Comparison of ENCODE assay signal across 25 cellular contexts in the genomic region with DNA sequence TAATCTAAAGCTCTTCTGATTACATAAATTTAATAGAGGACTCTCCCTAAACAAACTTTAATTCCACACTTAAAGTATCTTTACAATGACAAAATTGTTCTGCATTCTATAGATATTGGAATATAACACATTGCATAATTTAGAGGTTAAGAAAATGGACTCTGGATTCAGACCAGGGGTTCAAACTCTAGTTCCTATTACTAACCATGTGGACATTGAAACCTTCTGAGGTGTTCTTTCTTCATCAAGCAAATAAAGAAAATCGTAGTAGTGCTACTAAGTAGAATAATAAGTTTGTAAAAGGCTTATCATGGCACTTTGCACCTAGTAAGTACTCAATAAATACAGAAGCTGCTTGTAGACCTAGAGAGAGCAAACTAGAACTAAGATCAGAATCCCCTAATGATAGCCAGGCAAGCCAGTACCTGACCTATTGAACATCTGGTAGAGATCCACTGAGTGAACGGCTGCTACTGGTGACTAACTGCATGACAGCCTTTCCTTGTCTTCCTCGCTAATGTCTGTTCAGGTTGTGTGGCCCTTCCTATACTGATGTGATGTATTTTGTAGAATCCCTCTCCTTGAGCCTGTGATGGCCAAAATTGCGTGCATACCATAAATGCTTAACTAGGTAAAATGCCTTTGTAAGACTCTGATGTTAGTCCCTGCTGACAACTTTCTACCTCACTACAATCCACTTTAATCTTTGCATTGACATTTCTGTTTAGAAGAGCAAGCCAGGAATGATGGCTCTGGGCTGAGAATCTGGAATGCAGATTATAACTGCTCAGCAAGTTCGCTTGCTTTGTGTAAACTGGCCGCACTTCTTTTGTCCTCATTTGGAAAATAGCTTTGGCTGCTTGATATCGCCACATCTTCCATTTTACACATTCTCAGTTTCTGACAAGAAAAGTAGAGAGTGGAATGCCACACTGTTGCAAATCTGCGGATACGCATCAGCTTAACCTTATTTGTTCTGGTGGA.
"Had no signal": no experiment of that assay in that cellular context is flagged by ENCODE, and none has a peak within 500 bp of the region (broad histone marks: within the 10 kb centered on the region; RNA-seq: fewer than 3 reads in every experiment).

No MANE protein-coding gene starts in this region.

- H3K36me3 Mint-ChIP-seq: activated CD4-positive, alpha-beta memory T cell treated with anti-CD3 and anti-CD28 coated beads for 36 hours; activated CD8-positive, alpha-beta memory T cell treated with anti-CD3 and anti-CD28 coated beads, Interleukin-2, amount 10 ng/mL, durations not matched to agents 7 days and 5 days; activated naive CD8-positive, alpha-beta T cell treated with anti-CD3 and anti-CD28 coated beads, Interleukin-2, amount 10 ng/mL, durations not matched to agents 7 days and 5 days; natural killer cell treated with Interleukin-12 subunit alpha and Interleukin-12 subunit beta and Interleukin-15 and Interleukin-18, amount 100 ng/mL, for 72 hours had no signal

- DNase-seq: activated CD4-positive, alpha-beta memory T cell treated with anti-CD3 and anti-CD28 coated beads for 36 hours; activated CD4-positive, alpha-beta T cell treated with anti-CD3 and anti-CD28 coated beads for 4 hours; activated CD8-positive, alpha-beta memory T cell treated with anti-CD3 and anti-CD28 coated beads, Interleukin-2, amount 10 ng/mL, durations not matched to agents 7 days and 5 days; activated naive CD4-positive, alpha-beta T cell treated with Interleukin-2 at 50 U/mL for 16 hours; activated naive CD8-positive, alpha-beta T cell treated with anti-CD3 and anti-CD28 coated beads, Interleukin-2, amount 10 ng/mL, durations not matched to agents 7 days and 5 days; amygdala; dorsolateral prefrontal cortex; endodermal cell; gastrocnemius medialis; heart left ventricle; kidney glomerular epithelial cell; left ventricle myocardium superior; mesendoderm; nucleus accumbens; retina; stimulated activated CD4-positive, alpha-beta T cell treated with anti-CD3 and anti-CD28 coated beads, Interleukin-12 subunit alpha, Interleukin-12 subunit beta, amount 100 ng/mL, for 4 hours; stimulated activated CD4-positive, alpha-beta T cell treated with anti-CD3 and anti-CD28 coated beads, Interleukin-1b, Interleukin-23, amount 100 ng/mL, for 48 hours; stimulated activated CD8-positive, alpha-beta memory T cell treated with anti-CD3 and anti-CD28 coated beads, Interleukin-4, amount 100 ng/mL, for 48 hours; stimulated activated naive CD4-positive, alpha-beta T cell; substantia nigra; tibial artery had no signal

- H3K27me3 ChIP-seq: gastrocnemius medialis, SJSA1, tibial artery had no signal

- H3K4me1 ChIP-seq: heart left ventricle, SJSA1 had no signal

- H3K4me1 Mint-ChIP-seq: activated CD8-positive, alpha-beta memory T cell treated with anti-CD3 and anti-CD28 coated beads, Interleukin-2, amount 10 ng/mL, durations not matched to agents 7 days and 5 days; activated naive CD8-positive, alpha-beta T cell treated with anti-CD3 and anti-CD28 coated beads, Interleukin-2, amount 10 ng/mL, durations not matched to agents 7 days and 5 days had no signal

- H3K36me3 ChIP-seq: gastrocnemius medialis, heart left ventricle, SJSA1, tibial artery had no signal

- H3K4me3 ChIP-seq: dorsolateral prefrontal cortex, gastrocnemius medialis, heart left ventricle, SJSA1, tibial artery had no signal

- H3K9me3 ChIP-seq: gastrocnemius medialis, SJSA1 had no signal

- H3K9me3 Mint-ChIP-seq: activated CD4-positive, alpha-beta memory T cell treated with anti-CD3 and anti-CD28 coated beads for 36 hours; activated T-helper 2 cell treated with anti-CD3 and anti-CD28 coated beads, Interferon-gamma antibody, Interleukin-2, Interleukin-4, amounts not matched to agents 10 μg/mL and 5 μg/mL and 100 μg/mL, durations not matched to agents 14 hours and 24 hours and 36 hours; natural killer cell treated with Interleukin-12 subunit alpha and Interleukin-12 subunit beta and Interleukin-15 and Interleukin-18, amount 100 ng/mL, for 72 hours; T-helper 1 cell treated with Interleukin-12 subunit alpha and Interleukin-12 subunit beta and Interleukin-4 antibody, amounts not matched to agents 30 μg/mL and 1 μg/mL, for 36 hours had no signal

- ATAC-seq: activated CD8-positive, alpha-beta memory T cell treated with anti-CD3 and anti-CD28 coated beads, Interleukin-2, amount 10 ng/mL, durations not matched to agents 7 days and 5 days; gastrocnemius medialis; heart left ventricle; left ventricle myocardium superior; natural killer cell treated with Interleukin-12 subunit alpha and Interleukin-12 subunit beta and Interleukin-15 and Interleukin-18, amount 100 ng/mL, for 72 hours had no signal

- H3K27ac Mint-ChIP-seq: activated CD4-positive, alpha-beta memory T cell treated with anti-CD3 and anti-CD28 coated beads for 36 hours; activated CD8-positive, alpha-beta memory T cell treated with anti-CD3 and anti-CD28 coated beads, Interleukin-2, amount 10 ng/mL, durations not matched to agents 7 days and 5 days; activated naive CD8-positive, alpha-beta T cell treated with anti-CD3 and anti-CD28 coated beads, Interleukin-2, amount 10 ng/mL, durations not matched to agents 7 days and 5 days; activated T-helper 2 cell treated with anti-CD3 and anti-CD28 coated beads, Interferon-gamma antibody, Interleukin-2, Interleukin-4, amounts not matched to agents 10 μg/mL and 5 μg/mL and 100 μg/mL, durations not matched to agents 14 hours and 24 hours and 36 hours; endodermal cell; natural killer cell treated with Interleukin-12 subunit alpha and Interleukin-12 subunit beta and Interleukin-15 and Interleukin-18, amount 100 ng/mL, for 72 hours; T-helper 1 cell treated with Interleukin-12 subunit alpha and Interleukin-12 subunit beta and Interleukin-4 antibody, amounts not matched to agents 30 μg/mL and 1 μg/mL, for 36 hours had no signal

- H3K27ac ChIP-seq: gastrocnemius medialis, SJSA1 had no signal

- H3K4me3 Mint-ChIP-seq: activated CD4-positive, alpha-beta memory T cell treated with anti-CD3 and anti-CD28 coated beads for 36 hours; activated CD8-positive, alpha-beta memory T cell treated with anti-CD3 and anti-CD28 coated beads, Interleukin-2, amount 10 ng/mL, durations not matched to agents 7 days and 5 days; activated naive CD8-positive, alpha-beta T cell treated with anti-CD3 and anti-CD28 coated beads, Interleukin-2, amount 10 ng/mL, durations not matched to agents 7 days and 5 days; endodermal cell; natural killer cell treated with Interleukin-12 subunit alpha and Interleukin-12 subunit beta and Interleukin-15 and Interleukin-18, amount 100 ng/mL, for 72 hours; T-helper 1 cell treated with Interleukin-12 subunit alpha and Interleukin-12 subunit beta and Interleukin-4 antibody, amounts not matched to agents 30 μg/mL and 1 μg/mL, for 36 hours had no signal
